ENCODE assay signal across 22 cellular contexts in genomic region chr10:132865851-132866600, GRCh38.
DNase-seq lines count a peak whose midpoint lies in the region; ATAC-seq and TF ChIP-seq lines count a peak whose summit lies in the region.
"Had no signal": no experiment of that assay in that cellular context is flagged by ENCODE, and none has a peak within 500 bp of the region (broad histone marks: within the 10 kb centered on the region; RNA-seq: fewer than 3 reads in every experiment).

No MANE protein-coding gene starts in this region.

- POLR2A ChIA-PET in WTC11 (lab: Charles Lee): no interaction called here

- H3K27ac ChIP-seq in lower lobe of right lung: no peak overlapping the region
- H3K27ac ChIP-seq in tibial artery: no peak overlapping the region
- H3K27ac ChIP-seq in testis: no peak overlapping the region
- H3K27ac ChIP-seq: cardiac muscle cell, SK-N-MC, skin epidermis, vagina had no signal

- H3K4me1 Mint-ChIP-seq in WTC11: no peaks in the 10 kb centered on the region; the same call in 1 of the 2 replicates
- H3K4me1 Mint-ChIP-seq: memory B cell had no signal

- intact Hi-C loops in lower lobe of right lung (cut with DNase I) (no loop called here), tibial artery (cut with DNase I; ENCODE audit: low total_unique reads) (no loop called here), testis (cut with DNase I; ENCODE audit: low total_unique reads) (no loop called here)

- H3K9me3 Mint-ChIP-seq in WTC11: peaks cover 11% of the 10 kb centered on the region; the same call in 1 of the 2 replicates

- H3K4me3 Mint-ChIP-seq in WTC11: no peak overlapping the region
- H3K4me3 Mint-ChIP-seq: activated CD8-positive, alpha-beta T cell treated with anti-CD3 and anti-CD28 coated beads, Interleukin-2, amount 10 ng/mL, durations not matched to agents 7 days and 5 days; activated T-helper 17 cell treated with anti-CD3 and anti-CD28 coated beads, Interleukin-2, amount 50 U/mL, for 72 hours; memory B cell had no signal

- 95% methylated on average over 21 to 28 of the region's 28 CpGs for WGBS in testis, 2 donors

- H3K27me3 Mint-ChIP-seq in WTC11 (ENCODE audit: low read depth): no peaks in the 10 kb centered on the region

- H3K36me3 Mint-ChIP-seq in WTC11: no peaks in the 10 kb centered on the region; the same call in 1 of the 2 replicates
- H3K36me3 Mint-ChIP-seq: memory B cell, naive B cell had no signal

- H3K4me1 ChIP-seq in lower lobe of right lung (no peaks in the 10 kb centered on the region), tibial artery (no peaks in the 10 kb centered on the region), testis (no peaks in the 10 kb centered on the region)

- no peak for ATAC-seq in WTC11
- ATAC-seq in lower lobe of right lung: peak in 1 of 2 donors; percentile 18
- ATAC-seq in GM19463 (IDR thresholded peaks at IDR 0.05; ENCODE audit: unreplicated experiment): no peak
- ATAC-seq: activated CD8-positive, alpha-beta T cell treated with anti-CD3 and anti-CD28 coated beads, Interleukin-2, amount 10 ng/mL, durations not matched to agents 7 days and 5 days; activated T-helper 17 cell treated with anti-CD3 and anti-CD28 coated beads, Interleukin-2, amount 50 U/mL, for 72 hours; HCT116 had no signal

- CTCF ChIA-PET in WTC11 (lab: Charles Lee): interaction anchor here (1.2 kb wide), 1 partner anchor 259 kb away, joined by 3 read pairs; no protein-coding TSS in a partner anchor

- TF ChIP-seq POLR2A in testis (IDR thresholded peaks at IDR 0.05): no peak

- no peaks in the 10 kb centered on the region for H3K36me3 ChIP-seq in lower lobe of right lung
- H3K36me3 ChIP-seq in tibial artery: no peaks in the 10 kb centered on the region
- H3K36me3 ChIP-seq in testis (ENCODE audit: low read depth, missing control alignments): no peaks in the 10 kb centered on the region
- H3K36me3 ChIP-seq: cardiac muscle cell, vagina had no signal

- no peak for TF ChIP-seq CTCF in WTC11 (IDR thresholded peaks at IDR 0.05)
- TF ChIP-seq CTCF in lower lobe of right lung (IDR thresholded peaks at IDR 0.05): no peak
- no peak for TF ChIP-seq CTCF in tibial artery (IDR thresholded peaks at IDR 0.05)
- TF ChIP-seq CTCF in testis (IDR thresholded peaks at IDR 0.05): no peak

- peaks cover 16% of the 10 kb centered on the region for H3K27me3 ChIP-seq in lower lobe of right lung (ENCODE audit: low read depth)
- H3K27me3 ChIP-seq in tibial artery: peaks cover 0 to 56% of the 10 kb centered on the region in 2 donors
- H3K27me3 ChIP-seq in testis: no peaks in the 10 kb centered on the region
- H3K27me3 ChIP-seq: cardiac muscle cell, vagina had no signal

- H3K9me3 ChIP-seq in lower lobe of right lung (no peaks in the 10 kb centered on the region), tibial artery (peaks cover 0 to 13% (median 0%) of the 10 kb centered on the region in 3 donors), testis (no peaks in the 10 kb centered on the region)
- H3K9me3 ChIP-seq: vagina had no signal

- DNase-seq in activated effector memory CD4-positive, alpha-beta T cell treated with anti-CD3 and anti-CD28 coated beads, Interleukin-2, amount 50 U/mL, for 16 hours: peak; percentile 45
- no peak for DNase-seq in activated effector memory CD4-positive, alpha-beta T cell treated with Interleukin-2 at 50 U/mL for 16 hours
- peak; percentile 8 for DNase-seq in WTC11 (ENCODE audit: low spot score)
- DNase-seq in lower lobe of right lung: peak; percentile 27
- peak; percentile 9 to 56 for DNase-seq in tibial artery
- DNase-seq in testis: no peak
- DNase-seq in NCI-H446 (lab: John Stamatoyannopoulos, UW): no peak
- DNase-seq: activated CD8-positive, alpha-beta T cell treated with anti-CD3 and anti-CD28 coated beads, Interleukin-2, amount 10 ng/mL, durations not matched to agents 7 days and 5 days; Calu3; dermis blood vessel endothelial cell; hippocampal formation; Kasumi-1; naive B cell; NCI-H2029 treated with DMSO at 0.1 percent for 48 hours had no signal

- H3K27ac Mint-ChIP-seq in WTC11: no peak overlapping the region
- H3K27ac Mint-ChIP-seq: activated CD8-positive, alpha-beta T cell treated with anti-CD3 and anti-CD28 coated beads, Interleukin-2, amount 10 ng/mL, durations not matched to agents 7 days and 5 days; activated T-helper 17 cell treated with anti-CD3 and anti-CD28 coated beads, Interleukin-2, amount 50 U/mL, for 72 hours; memory B cell; naive B cell had no signal

- H3K4me3 ChIP-seq in lower lobe of right lung: no peak overlapping the region
- H3K4me3 ChIP-seq in tibial artery: no peak overlapping the region
- H3K4me3 ChIP-seq in testis: no peak overlapping the region
- H3K4me3 ChIP-seq: cardiac muscle cell, SK-N-MC, skin epidermis, vagina had no signal

TF ChIP-seq in WTC11, 78 proteins besides CTCF, POLR2A, EP300 and RAD21 (continues in another document):
- TF ChIP-seq ZNF423 (CRISPR knock-in tag; IDR thresholded peaks at IDR 0.05): no peak
- no peak for TF ChIP-seq PRRX2 (CRISPR knock-in tag; IDR thresholded peaks at IDR 0.05)
- TF ChIP-seq AR (CRISPR knock-in tag; IDR thresholded peaks at IDR 0.05): no peak
- no peak for TF ChIP-seq ATF1 (CRISPR knock-in tag; IDR thresholded peaks at IDR 0.05)
- no peak for TF ChIP-seq ZNF512 (CRISPR knock-in tag; IDR thresholded peaks at IDR 0.05; ENCODE audit: borderline replicate concordance)
- TF ChIP-seq SP1 (CRISPR knock-in tag; conservative IDR thresholded peaks at IDR 0.05): no peak
- TF ChIP-seq, protein P1, sequence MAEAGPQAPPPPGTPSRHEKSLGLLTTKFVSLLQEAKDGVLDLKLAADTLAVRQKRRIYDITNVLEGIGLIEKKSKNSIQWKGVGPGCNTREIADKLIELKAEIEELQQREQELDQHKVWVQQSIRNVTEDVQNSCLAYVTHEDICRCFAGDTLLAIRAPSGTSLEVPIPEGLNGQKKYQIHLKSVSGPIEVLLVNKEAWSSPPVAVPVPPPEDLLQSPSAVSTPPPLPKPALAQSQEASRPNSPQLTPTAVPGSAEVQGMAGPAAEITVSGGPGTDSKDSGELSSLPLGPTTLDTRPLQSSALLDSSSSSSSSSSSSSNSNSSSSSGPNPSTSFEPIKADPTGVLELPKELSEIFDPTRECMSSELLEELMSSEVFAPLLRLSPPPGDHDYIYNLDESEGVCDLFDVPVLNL (CRISPR knock-in tag; IDR thresholded peaks at IDR 0.05; ENCODE audit: borderline replicate concordance, low read depth): no peak
- no peak for TF ChIP-seq FOXP1 (CRISPR knock-in tag; IDR thresholded peaks at IDR 0.05; ENCODE audit: borderline replicate concordance)
- TF ChIP-seq ZMAT4 (CRISPR knock-in tag; IDR thresholded peaks at IDR 0.05): no peak
- no peak for TF ChIP-seq ZNF416 (CRISPR knock-in tag; IDR thresholded peaks at IDR 0.05)
- TF ChIP-seq SMAD3 (CRISPR knock-in tag; IDR thresholded peaks at IDR 0.05; ENCODE audit: borderline replicate concordance): no peak
- no peak for TF ChIP-seq ELF4 (CRISPR knock-in tag; IDR thresholded peaks at IDR 0.05; ENCODE audit: low read depth)

Comparison
In these comparisons a context has a peak if more than half of its experiments do, and no peak if none do; other contexts are left out.
1. DNase-seq: peak in activated effector memory CD4-positive, alpha-beta T cell treated with anti-CD3 and anti-CD28 coated beads, Interleukin-2, amount 50 U/mL, for 16 hours (single experiment), WTC11 (single experiment), lower lobe of right lung (single experiment) and tibial artery (2 of 2); none in activated effector memory CD4-positive, alpha-beta T cell treated with Interleukin-2 at 50 U/mL for 16 hours (single experiment), testis (single experiment) and NCI-H446 (0 of 2).